ENCODE assay signal across 27 cellular contexts in the genomic region with DNA sequence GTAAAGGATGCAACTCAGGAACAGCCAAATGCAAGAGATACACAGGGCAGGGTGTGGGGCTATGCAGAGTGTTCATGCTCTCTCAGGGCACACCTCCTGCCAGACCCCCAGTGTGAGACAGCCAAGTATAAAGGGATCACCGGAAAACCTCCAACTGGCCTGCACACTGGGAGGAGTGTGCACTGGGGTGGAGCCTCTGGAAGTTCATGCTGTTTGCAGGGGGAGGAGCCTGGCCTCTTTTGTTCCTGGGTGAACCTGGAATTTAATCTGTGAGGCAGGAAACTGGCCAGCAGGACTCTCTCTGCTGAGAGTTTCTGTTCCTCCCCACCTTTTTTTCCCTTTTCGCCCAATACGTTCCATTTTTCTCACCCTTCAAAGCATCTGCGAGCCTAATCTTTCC.
DNase-seq lines count a peak whose midpoint lies in the region; ATAC-seq, FAIRE-seq and TF ChIP-seq lines count a peak whose summit lies in the region.
"Had no signal": no experiment of that assay in that cellular context is flagged by ENCODE, and none has a peak within 500 bp of the region (broad histone marks: within the 10 kb centered on the region; RNA-seq: fewer than 3 reads in every experiment).

No MANE protein-coding gene starts in this region.

- no peak for FAIRE-seq in small intestine (lab: Jason Lieb, UNC)

- no peak overlapping the region for H3K9ac ChIP-seq in HUES48 (ENCODE audit: low read depth, low read length)
- H3K9ac ChIP-seq: BLaER1 treated with 17β-estradiol and CSF1 and Interleukin-3, amounts not matched to agents 10 nM and 100 nM had no signal

- H3K4me3 ChIP-seq in HUES48 (ENCODE audit: low read depth, low read length) (0 out of 2 replicates have a peak overlapping the region, but pooled peaks have one; percentile 10), small intestine (ENCODE audit: low read depth in 1 of 2, low read length in 2 of 2) (no peak overlapping the region), foreskin fibroblast (ENCODE audit: low read depth in 1 of 2, low read length in 2 of 2) (no peak overlapping the region)
- H3K4me3 ChIP-seq: BLaER1 treated with 17β-estradiol and CSF1 and Interleukin-3, amounts not matched to agents 10 nM and 100 nM; psoas muscle; sigmoid colon had no signal

- peak; percentile 75 for DNase-seq in ELF-1 (ENCODE audit: low read depth, low spot score)
- DNase-seq in SK-N-DZ (ENCODE audit: low spot score), result peak; percentile 7
- DNase-seq in left kidney (ENCODE audit: low read depth, low spot score), result peak; percentile 42
- no peak for DNase-seq in small intestine
- DNase-seq in foreskin fibroblast, result no peak
- DNase-seq: activated CD4-positive, alpha-beta T cell treated with anti-CD3 and anti-CD28 coated beads, Interleukin-2, amount 50 U/mL, for 4 hours; activated naive CD4-positive, alpha-beta T cell treated with Interleukin-2 at 50 U/mL for 16 hours; COR-L47; DMS79 treated with DMSO at 0.1 percent for 48 hours; head of caudate nucleus; left colon; NCI-H1092; NCI-H2029 treated with DMSO at 0.1 percent for 48 hours; NCI-H446; occipital lobe; psoas muscle; SHP77 treated with DMSO at 0.1 percent for 48 hours; sigmoid colon; stimulated activated CD4-positive, alpha-beta T cell treated with anti-CD3 and anti-CD28 coated beads, Interleukin-4, amount 100 ng/mL, for 4 hours; substantia nigra; T-cell had no signal

- H3K4me1 ChIP-seq in HUES48 (ENCODE audit: control insufficient read depth, insufficient read depth, low read length) (peaks cover 18% of the 10 kb centered on the region), small intestine (ENCODE audit: control insufficient read depth in 2 of 2, insufficient read depth in 1 of 2, low read depth in 1 of 2, low read length in 1 of 2) (no peaks in the 10 kb centered on the region)
- H3K4me1 ChIP-seq: BLaER1 treated with 17β-estradiol and CSF1 and Interleukin-3, amounts not matched to agents 10 nM and 100 nM; psoas muscle had no signal

- ATAC-seq in HG03175 (IDR thresholded peaks at IDR 0.05; ENCODE audit: unreplicated experiment) (no peak), HG03354 (IDR thresholded peaks at IDR 0.05; ENCODE audit: poor library complexity, severe bottlenecking, unreplicated experiment) (no peak)
- ATAC-seq: left colon; Panc1; psoas muscle; stimulated activated memory B cell treated with anti-CD40 and anti-IgM and Interleukin-4, amounts not matched to agents 10 μg/mL and 1 μg/mL and 100 μg/mL, for 72 hours; T-cell had no signal

- H3K27me3 ChIP-seq in HUES48 (ENCODE audit: control insufficient read depth, insufficient read depth, low read length) (no peaks in the 10 kb centered on the region), small intestine (ENCODE audit: control insufficient read depth in 2 of 2, insufficient read depth in 2 of 2, low read length in 2 of 2) (no peaks in the 10 kb centered on the region)
- H3K27me3 ChIP-seq: BLaER1 treated with 17β-estradiol and CSF1 and Interleukin-3, amounts not matched to agents 10 nM and 100 nM; sigmoid colon had no signal

- no peak overlapping the region for H3K27ac ChIP-seq in HUES48 (ENCODE audit: low read depth, low read length)
- no peak overlapping the region for H3K27ac ChIP-seq in small intestine (ENCODE audit: low read depth in 1 of 2, low read length in 1 of 2)
- H3K27ac ChIP-seq: BLaER1 treated with 17β-estradiol and CSF1 and Interleukin-3, amounts not matched to agents 10 nM and 100 nM; psoas muscle; sigmoid colon had no signal

- no peaks in the 10 kb centered on the region for H3K36me3 ChIP-seq in HUES48 (ENCODE audit: control insufficient read depth, insufficient read depth, low read length)
- H3K36me3 ChIP-seq in small intestine (ENCODE audit: control insufficient read depth in 2 of 2, insufficient read depth in 2 of 2, low read length in 2 of 2), result no peaks in the 10 kb centered on the region
- H3K36me3 ChIP-seq: BLaER1 treated with 17β-estradiol and CSF1 and Interleukin-3, amounts not matched to agents 10 nM and 100 nM; sigmoid colon had no signal

- H3K9me3 ChIP-seq in HUES48 (ENCODE audit: control insufficient read depth, insufficient read depth, low read length) (no peaks in the 10 kb centered on the region), small intestine (ENCODE audit: control insufficient read depth, low read depth) (no peaks in the 10 kb centered on the region)
- H3K9me3 ChIP-seq: psoas muscle, sigmoid colon had no signal

- 80 to 92% (median 82%) methylated on average over 4 of the region's 4 CpGs for WGBS in small intestine, 3 donors

- no peak for TF ChIP-seq CTCF in foreskin fibroblast (IDR thresholded peaks at IDR 0.05; ENCODE audit: low read depth, low read length)

Comparison
In these comparisons a context has a peak if more than half of its experiments do, and no peak if none do; other contexts are left out.
1. DNase-seq: peak in ELF-1 (single experiment), SK-N-DZ (single experiment) and left kidney (single experiment); none in small intestine (single experiment) and foreskin fibroblast (0 of 2).